ENCODE assay signal across 10 cellular contexts in genomic region chr18:55419132-55419938, GRCh38.
DNase-seq lines count a peak whose midpoint lies in the region; FAIRE-seq and TF ChIP-seq lines count a peak whose summit lies in the region.
"Had no signal": no experiment of that assay in that cellular context is flagged by ENCODE, and none has a peak within 500 bp of the region (broad histone marks: within the 10 kb centered on the region; RNA-seq: fewer than 3 reads in every experiment).

No MANE protein-coding gene starts in this region.

- no peak overlapping the region for H2AK5ac ChIP-seq in H1 (ENCODE audit: low read depth, low read length)

- no peak for TF ChIP-seq RAD21 in H1 (IDR thresholded peaks at IDR 0.05 in 1 of 2, conservative IDR thresholded peaks at IDR 0.05 in 1 of 2; ENCODE audit: low read depth in 2 of 2, low read length in 2 of 2)

- H3K23ac ChIP-seq in H1 (ENCODE audit: insufficient read length) = no peak overlapping the region

- no peak overlapping the region for H4K5ac ChIP-seq in H1 (ENCODE audit: insufficient read length, low read depth, low read length)

- H2BK120ac ChIP-seq in H1 (replicated peaks; ENCODE audit: low read depth, low read length) = no peak overlapping the region

- no peak overlapping the region for H3K18ac ChIP-seq in H1 (ENCODE audit: extremely low read depth, low read length)

- H3K9me3 ChIP-seq in H1 (ENCODE audit: insufficient read depth in 2 of 2, low read depth in 1 of 2, low read length in 1 of 2) = no peaks in the 10 kb centered on the region

- H3K4me3 Mint-ChIP-seq in nephron progenitor cell = peak overlapping the region; percentile 74
- H3K4me3 Mint-ChIP-seq: activated naive CD4-positive, alpha-beta T cell treated with anti-CD3 and anti-CD28 coated beads, Interleukin-2, amount 50 U/mL, for 24 hours had no signal

- no peaks in the 10 kb centered on the region for H3K27me3 ChIP-seq in H1 (replicated peaks in 1 of 4; ENCODE audit: control insufficient read depth in 3 of 4, extremely low read depth in 1 of 4, insufficient read depth in 3 of 4, low read length in 3 of 4)

- H3K79me2 ChIP-seq in H1 (ENCODE audit: control insufficient read depth in 1 of 2, insufficient read depth in 2 of 2, low read length in 2 of 2) = peaks cover 0 to 97% of the 10 kb centered on the region in 2 experiments; a peak in 3 of 4 replicates

- peaks cover 7% of the 10 kb centered on the region for H3K79me1 ChIP-seq in H1 (ENCODE audit: low read depth, low read length)

- no peak overlapping the region for H4K91ac ChIP-seq in H1 (replicated peaks; ENCODE audit: insufficient read length, low read length)

- H4K20me1 ChIP-seq in H1 (replicated peaks in 1 of 2; ENCODE audit: control insufficient read depth in 1 of 2, insufficient read depth in 2 of 2, low read length in 2 of 2) = no peaks in the 10 kb centered on the region

- no peaks in the 10 kb centered on the region for H3K9me3 Mint-ChIP-seq in nephron progenitor cell
- H3K9me3 Mint-ChIP-seq: activated naive CD4-positive, alpha-beta T cell treated with anti-CD3 and anti-CD28 coated beads, Interleukin-2, amount 50 U/mL, for 24 hours had no signal

- TF ChIP-seq CTCF in AG10803 (conservative IDR thresholded peaks at IDR 0.05; ENCODE audit: low read length) = no peak
- TF ChIP-seq CTCF in H1 (IDR thresholded peaks at IDR 0.05; ENCODE audit: control extremely low read depth in 1 of 3, insufficient read depth in 1 of 3, low read depth in 1 of 3, low read length in 3 of 3) = no peak
- TF ChIP-seq CTCF in nephron progenitor cell (IDR thresholded peaks at IDR 0.05) = no peak

- H2BK5ac ChIP-seq in H1 (ENCODE audit: low read depth, low read length) = no peak overlapping the region; the same call in 1 of the 2 replicates

- H3K36me3 ChIP-seq in H1 (ENCODE audit: control insufficient read depth in 2 of 4, insufficient read depth in 4 of 4, low read length in 3 of 4) = no peaks in the 10 kb centered on the region

- WGBS in H1 (ENCODE audit: extremely low coverage in 1 of 2, insufficient coverage in 1 of 2, insufficient read length in 1 of 2, insufficient replicate concordance in 2 of 2, low coverage in 1 of 2, low lambda C conversion rate in 2 of 2, missing lambda C conversion rate in 1 of 2), 2 experiments = 9% methylated on average over 5 of the region's 5 CpGs; no CpG with 5 or more reads in 1 of the 2 experiments

- POLR2A ChIA-PET in H1 (lab: Charles Lee; ENCODE audit: partially characterized antibody) = interaction anchor here (0.5 kb wide), 1 partner anchor 8 kb away, joined by 3 read pairs; no protein-coding TSS in a partner anchor

- no peak overlapping the region for H3K9ac ChIP-seq in H1 (replicated peaks in 1 of 4; ENCODE audit: extremely low read depth in 1 of 4, low read depth in 3 of 4, low read length in 3 of 4)

- H3K14ac ChIP-seq in H1 (ENCODE audit: insufficient read length) = no peak overlapping the region

- CTCF ChIA-PET in H1 (lab: Charles Lee; ENCODE audit: partially characterized antibody) = interaction anchor here (1.4 kb wide), 1 partner anchor 363 kb away, joined by 3 read pairs; no protein-coding TSS in a partner anchor

- DNase-seq in AG10803 (ENCODE audit: low read depth) (peak; percentile 76), NCI-H1930 (lab: John Stamatoyannopoulos, UW) (peak; percentile 36 to 58), H1 (ENCODE audit: low read depth in 1 of 2, low spot score in 2 of 2) (no peak), nephron progenitor cell (no peak), ecto neural progenitor cell (ENCODE audit: low spot score) (no peak), NCI-H524 treated with DMSO at 0.1 percent for 48 hours (lab: John Stamatoyannopoulos, UW) (no peak)
- no peak for DNase-seq in effector CD4-positive, alpha-beta T cell
- DNase-seq in stimulated activated CD8-positive, alpha-beta memory T cell treated with anti-CD3 and anti-CD28 coated beads, Interleukin-4, amount 100 ng/mL, for 48 hours = no peak
- DNase-seq: activated CD4-positive, CD25-positive, alpha-beta regulatory T cell had no signal

- peak overlapping the region; percentile 28; the same call in 1 of the 2 replicates for H3K27ac ChIP-seq in H1 (ENCODE audit: low read depth, low read length)

- H3K4me1 Mint-ChIP-seq in nephron progenitor cell = peaks cover 100% of the 10 kb centered on the region
- H3K4me1 Mint-ChIP-seq: activated naive CD4-positive, alpha-beta T cell treated with anti-CD3 and anti-CD28 coated beads, Interleukin-2, amount 50 U/mL, for 24 hours had no signal

- H2AFZ ChIP-seq in H1 (ENCODE audit: low read length) = no peak overlapping the region

- peak overlapping the region; percentile 58; the same call in 1 of the 2 replicates for H3K4me3 ChIP-seq in AG10803 (ENCODE audit: low read length)
- H3K4me3 ChIP-seq in H1 (ENCODE audit: extremely low read depth in 1 of 4, insufficient read depth in 2 of 4, low read depth in 3 of 4, low read length in 4 of 4) = peak overlapping the region in 1 of 4 experiments; percentile 43; a peak in 2 of 8 replicates

- TF ChIP-seq POLR2A in H1 (IDR thresholded peaks at IDR 0.05; ENCODE audit: control extremely low read depth in 1 of 2, low read depth in 2 of 2, low read length in 2 of 2) = no peak

- H3K4ac ChIP-seq in H1 (replicated peaks; ENCODE audit: insufficient read length, low read depth, low read length) = no peak overlapping the region

- no peaks in the 10 kb centered on the region for H3K36me3 Mint-ChIP-seq in nephron progenitor cell (ENCODE audit: low read depth)
- H3K36me3 Mint-ChIP-seq: activated naive CD4-positive, alpha-beta T cell treated with anti-CD3 and anti-CD28 coated beads, Interleukin-2, amount 50 U/mL, for 24 hours had no signal

- H3K23me2 ChIP-seq in H1 (ENCODE audit: low read depth, low read length) = no peaks in the 10 kb centered on the region; the same call in 1 of the 2 replicates

- H2BK12ac ChIP-seq in H1 (ENCODE audit: low read depth, low read length) = no peak overlapping the region

- H3K4me2 ChIP-seq in H1 (ENCODE audit: insufficient read depth in 1 of 2, low read depth in 2 of 2, low read length in 2 of 2) = peak overlapping the region; percentile 53 to 57

- peaks cover 9 to 27% (median 14%) of the 10 kb centered on the region in 4 experiments for H3K4me1 ChIP-seq in H1 (replicated peaks in 1 of 4; ENCODE audit: control insufficient read depth in 3 of 4, insufficient read depth in 4 of 4, low read length in 3 of 4)

- H3K56ac ChIP-seq in H1 (replicated peaks; ENCODE audit: insufficient read length, low read depth, low read length) = no peak overlapping the region

- H3K27ac Mint-ChIP-seq in nephron progenitor cell = peak overlapping the region; percentile 96
- H3K27ac Mint-ChIP-seq: activated naive CD4-positive, alpha-beta T cell treated with anti-CD3 and anti-CD28 coated beads, Interleukin-2, amount 50 U/mL, for 24 hours had no signal

- H4K8ac ChIP-seq in H1 (ENCODE audit: extremely low read depth, insufficient read depth, low read length) = no peak overlapping the region

- no peak overlapping the region for H2BK20ac ChIP-seq in H1 (ENCODE audit: low read length)

- H2BK15ac ChIP-seq in H1 (ENCODE audit: low read length) = no peak overlapping the region

- FAIRE-seq in H1 (lab: Jason Lieb, UNC) = peak; percentile 58

- TF ChIP-seq EP300 in H1 (IDR thresholded peaks at IDR 0.05; ENCODE audit: borderline replicate concordance in 1 of 2, low read depth in 2 of 2, low read length in 2 of 2) = no peak

- H3K27me3 Mint-ChIP-seq in nephron progenitor cell (ENCODE audit: low read depth, poor library complexity) = no peaks in the 10 kb centered on the region

TF ChIP-seq in H1, 55 proteins besides CTCF, POLR2A, EP300 and RAD21 (continues in another document):
- TF ChIP-seq SP2 (IDR thresholded peaks at IDR 0.05; ENCODE audit: low read length) (no peak), CBX8 (IDR thresholded peaks at IDR 0.05; ENCODE audit: borderline replicate concordance, low read depth, low read length) (no peak)
- TF ChIP-seq, protein P1, sequence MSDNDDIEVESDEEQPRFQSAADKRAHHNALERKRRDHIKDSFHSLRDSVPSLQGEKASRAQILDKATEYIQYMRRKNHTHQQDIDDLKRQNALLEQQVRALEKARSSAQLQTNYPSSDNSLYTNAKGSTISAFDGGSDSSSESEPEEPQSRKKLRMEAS (IDR thresholded peaks at IDR 0.05) = no peak

Comparison
In these comparisons a context has a peak if more than half of its experiments do, and no peak if none do; other contexts are left out.
1. DNase-seq: peak in AG10803 (single experiment) and NCI-H1930 (2 of 2); none in H1 (0 of 2), nephron progenitor cell (single experiment), effector CD4-positive, alpha-beta T cell (single experiment), ecto neural progenitor cell (single experiment), NCI-H524 treated with DMSO at 0.1 percent for 48 hours (single experiment) and stimulated activated CD8-positive, alpha-beta memory T cell treated with anti-CD3 and anti-CD28 coated beads, Interleukin-4, amount 100 ng/mL, for 48 hours (single experiment).